Comparison of ENCODE assay signal across 14 cellular contexts in the genomic region with DNA sequence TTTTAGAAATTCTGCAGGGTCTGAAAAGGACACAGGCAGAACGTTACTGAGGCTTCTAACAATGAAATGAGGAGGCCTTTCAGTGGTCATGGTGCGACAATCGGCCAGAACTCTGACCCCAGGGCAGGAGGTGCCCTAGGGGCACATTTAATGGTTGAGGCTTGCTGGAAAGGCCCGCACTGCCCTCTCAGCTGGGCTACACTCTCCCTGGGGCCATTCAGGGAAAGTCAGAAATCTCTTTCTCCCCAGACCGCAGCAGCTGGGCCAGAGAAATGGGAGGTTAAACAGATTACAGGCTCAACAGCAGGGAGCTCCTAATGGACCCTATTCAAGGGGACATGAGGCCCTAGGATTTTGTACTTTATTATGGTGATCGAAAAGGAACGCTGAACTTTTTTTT.
"Had no signal": no experiment of that assay in that cellular context is flagged by ENCODE, and none has a peak within 500 bp of the region (broad histone marks: within the 10 kb centered on the region; RNA-seq: fewer than 3 reads in every experiment).

No MANE protein-coding gene starts in this region.

- H3K4me1 Mint-ChIP-seq: activated naive CD8-positive, alpha-beta T cell treated with anti-CD3 and anti-CD28 coated beads, Interleukin-2, amount 50 U/mL, for 24 hours; stimulated activated effector memory CD8-positive, alpha-beta T cell treated with anti-CD3 and anti-CD28 coated beads, Interleukin-12 subunit alpha, Interleukin-12 subunit beta, amount 100 ng/mL, for 72 hours had no signal

- H3K9me3 ChIP-seq: ascending aorta, neutrophil had no signal

- H3K4me3 Mint-ChIP-seq: activated CD8-positive, alpha-beta T cell treated with anti-CD3 and anti-CD28 coated beads, Interleukin-2, amount 10 ng/mL, durations not matched to agents 7 days and 5 days; activated naive CD8-positive, alpha-beta T cell treated with anti-CD3 and anti-CD28 coated beads, Interleukin-2, amount 50 U/mL, for 24 hours; activated T-helper 1 cell treated with anti-CD3 and anti-CD28 coated beads, Interleukin-12 subunit alpha, Interleukin-12 subunit beta, Interleukin-2, Interleukin-4 antibody, amounts not matched to agents 30 ng/mL and 10 ng/mL and 1 ng/mL, durations not matched to agents 14 hours and 24 hours and 36 hours; stimulated activated effector memory CD8-positive, alpha-beta T cell treated with anti-CD3 and anti-CD28 coated beads, Interleukin-12 subunit alpha, Interleukin-12 subunit beta, amount 100 ng/mL, for 72 hours had no signal

- DNase-seq: activated CD4-positive, alpha-beta T cell treated with anti-CD3 and anti-CD28 coated beads for 48 hours; activated CD8-positive, alpha-beta memory T cell treated with anti-CD3 and anti-CD28 coated beads, Interleukin-2, amount 50 U/mL, for 48 hours; activated CD8-positive, alpha-beta T cell treated with anti-CD3 and anti-CD28 coated beads, Interleukin-2, amount 10 ng/mL, durations not matched to agents 7 days and 5 days; activated naive CD4-positive, alpha-beta T cell treated with Interleukin-2 at 50 U/mL for 16 hours; activated naive CD8-positive, alpha-beta T cell treated with anti-CD3 and anti-CD28 coated beads, Interleukin-2, amount 50 U/mL, for 24 hours; effector CD4-positive, alpha-beta T cell; right cardiac atrium; small intestine; T1000 had no signal

- H3K9me3 Mint-ChIP-seq: activated naive CD8-positive, alpha-beta T cell treated with anti-CD3 and anti-CD28 coated beads, Interleukin-2, amount 50 U/mL, for 24 hours; activated T-helper 1 cell treated with anti-CD3 and anti-CD28 coated beads, Interleukin-12 subunit alpha, Interleukin-12 subunit beta, Interleukin-2, Interleukin-4 antibody, amounts not matched to agents 30 ng/mL and 10 ng/mL and 1 ng/mL, durations not matched to agents 14 hours and 24 hours and 36 hours; stimulated activated effector memory CD8-positive, alpha-beta T cell treated with anti-CD3 and anti-CD28 coated beads, Interleukin-12 subunit alpha, Interleukin-12 subunit beta, amount 100 ng/mL, for 72 hours had no signal

- H3K4me1 ChIP-seq: tibial nerve had no signal

- H3K4me3 ChIP-seq: ascending aorta, tibial nerve had no signal

- H3K27me3 ChIP-seq: ascending aorta, tibial nerve had no signal

- H3K27ac Mint-ChIP-seq: activated CD8-positive, alpha-beta T cell treated with anti-CD3 and anti-CD28 coated beads, Interleukin-2, amount 10 ng/mL, durations not matched to agents 7 days and 5 days; activated naive CD8-positive, alpha-beta T cell treated with anti-CD3 and anti-CD28 coated beads, Interleukin-2, amount 50 U/mL, for 24 hours; activated T-helper 1 cell treated with anti-CD3 and anti-CD28 coated beads, Interleukin-12 subunit alpha, Interleukin-12 subunit beta, Interleukin-2, Interleukin-4 antibody, amounts not matched to agents 30 ng/mL and 10 ng/mL and 1 ng/mL, durations not matched to agents 14 hours and 24 hours and 36 hours; stimulated activated effector memory CD8-positive, alpha-beta T cell treated with anti-CD3 and anti-CD28 coated beads, Interleukin-12 subunit alpha, Interleukin-12 subunit beta, amount 100 ng/mL, for 72 hours had no signal

- H3K36me3 ChIP-seq: ascending aorta, neutrophil, tibial nerve had no signal

- H3K36me3 Mint-ChIP-seq: stimulated activated effector memory CD8-positive, alpha-beta T cell treated with anti-CD3 and anti-CD28 coated beads, Interleukin-12 subunit alpha, Interleukin-12 subunit beta, amount 100 ng/mL, for 72 hours had no signal
